In the genomic region with DNA sequence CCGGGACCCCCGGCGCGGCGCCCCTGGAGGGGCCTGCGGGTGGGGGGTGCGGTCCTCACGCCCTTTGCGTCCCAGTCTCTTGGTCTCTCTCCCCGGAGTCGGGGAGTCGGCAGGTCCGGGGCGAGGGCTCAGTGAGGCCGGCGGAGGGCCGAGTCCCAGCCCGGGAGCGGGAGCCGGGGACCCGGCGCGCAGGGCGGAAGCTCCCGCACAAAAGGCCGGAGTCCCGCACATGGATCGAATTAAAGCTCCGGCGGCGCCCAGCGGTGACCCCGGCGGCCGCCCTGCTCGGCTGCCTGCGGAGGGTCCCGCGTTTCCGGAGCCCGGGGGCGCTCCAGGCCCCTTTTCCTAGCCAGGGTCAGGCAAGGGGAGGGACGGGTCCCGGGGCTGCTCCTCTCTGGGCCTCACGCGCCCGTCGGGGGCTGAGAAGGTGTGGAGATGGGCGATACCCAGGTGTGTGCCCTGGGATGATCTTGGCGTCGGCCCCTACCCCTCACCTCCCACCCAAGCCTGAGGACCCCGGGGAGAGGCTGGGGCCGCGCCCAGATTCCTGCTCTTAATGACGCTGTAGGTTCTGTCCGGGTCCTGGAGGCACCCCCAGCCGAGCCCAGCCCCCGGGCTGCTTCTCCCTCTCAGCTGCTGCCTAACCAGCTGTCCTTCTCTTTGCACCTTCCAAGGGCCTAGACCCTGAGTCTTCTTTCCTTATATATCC, we compare ENCODE assay signal across 11 cellular contexts. TPM values are rescaled to one million over a fixed set of nuclear protein-coding genes. Genes with fewer than 3 reads are reported as not detected.
DNase-seq lines count a peak whose midpoint lies in the region; ATAC-seq, FAIRE-seq and TF ChIP-seq lines count a peak whose summit lies in the region.
"Had no signal": no experiment of that assay in that cellular context is flagged by ENCODE, and none has a peak within 500 bp of the region (broad histone marks: within the 10 kb centered on the region; RNA-seq: fewer than 3 reads in every experiment).

No MANE protein-coding gene starts in this region.

- H3K27me3 Mint-ChIP-seq in CD4-positive, alpha-beta T cell, result peaks cover 64% of the 10 kb centered on the region

- no peaks in the 10 kb centered on the region for H3K9me3 Mint-ChIP-seq in CD4-positive, alpha-beta T cell

- TF ChIP-seq CTCF in CD4-positive, alpha-beta T cell (IDR thresholded peaks at IDR 0.05), result no peak
- TF ChIP-seq CTCF in fibroblast of villous mesenchyme (IDR thresholded peaks at IDR 0.05; ENCODE audit: insufficient read depth, low read depth, low read length) (no peak), omental fat pad (IDR thresholded peaks at IDR 0.05) (no peak)

- CTCF ChIA-PET in CD4-positive, alpha-beta T cell (lab: Charles Lee), result no interaction called here

- POLR2A ChIA-PET in CD4-positive, alpha-beta T cell (lab: Charles Lee), result no interaction called here

- H3K4me1 Mint-ChIP-seq in CD4-positive, alpha-beta T cell (ENCODE audit: low read depth), result peaks cover 15% of the 10 kb centered on the region

- peak in 1 of 10 experiments; percentile 31 for DNase-seq in CD4-positive, alpha-beta T cell
- peak; percentile 20 for DNase-seq in fibroblast of villous mesenchyme (ENCODE audit: low read depth)
- no peak for DNase-seq in omental fat pad (ENCODE audit: low spot score)
- no peak for DNase-seq in urothelium cell line (ENCODE audit: low spot score)
- DNase-seq in activated effector memory CD4-positive, alpha-beta T cell treated with Interleukin-2 at 50 U/mL for 16 hours, result no peak
- DNase-seq in T1000 (lab: John Stamatoyannopoulos, UW), result no peak

- intact Hi-C loops in CD4-positive, alpha-beta T cell (cut with DNase I, micrococcal nuclease), result no loop called here

- H3K27me3 ChIP-seq in CD4-positive, alpha-beta T cell (ENCODE audit: control insufficient read depth, insufficient read depth, low read length), result peaks cover 48% of the 10 kb centered on the region

- H3K9me3 ChIP-seq in CD4-positive, alpha-beta T cell (ENCODE audit: control insufficient read depth, low read length), result no peaks in the 10 kb centered on the region

- H3K27ac Mint-ChIP-seq in CD4-positive, alpha-beta T cell, result no peak overlapping the region

- H3K4me3 ChIP-seq in fibroblast of villous mesenchyme (ENCODE audit: low read depth, low read length), result peak overlapping the region; percentile 88

- no peak for FAIRE-seq in urothelium cell line (lab: Jason Lieb, UNC)
- FAIRE-seq: GM18507, islet of Langerhans had no signal

- peak overlapping the region; percentile 35 for H3K4me3 Mint-ChIP-seq in CD4-positive, alpha-beta T cell

- no peaks in the 10 kb centered on the region for H3K36me3 Mint-ChIP-seq in CD4-positive, alpha-beta T cell (ENCODE audit: low read depth)

- ATAC-seq in CD4-positive, alpha-beta T cell (ENCODE audit: poor library complexity), result peak; percentile 21
- ATAC-seq in SK-N-SH treated with all-trans-retinoic acid at 6 μM for 48 hours (peak; percentile 35), omental fat pad (ENCODE audit: low FRiP score) (peak; percentile 16), GM18517 (IDR thresholded peaks at IDR 0.05; ENCODE audit: unreplicated experiment) (no peak)
- ATAC-seq: Panc1 had no signal

- H3K27ac ChIP-seq in CD4-positive, alpha-beta T cell (ENCODE audit: low read depth, low read length), result no peak overlapping the region

TF ChIP-seq in SK-N-SH treated with all-trans-retinoic acid at 6 μM for 48 hours, 23 proteins besides CTCF, POLR2A, EP300 and RAD21:
- TF ChIP-seq ZFP3 (CRISPR knock-in tag; IDR thresholded peaks at IDR 0.05) (no peak), RARB (CRISPR knock-in tag; IDR thresholded peaks at IDR 0.05) (no peak), GLIS3 (CRISPR knock-in tag; IDR thresholded peaks at IDR 0.05) (no peak), CREB5 (CRISPR knock-in tag; IDR thresholded peaks at IDR 0.05; ENCODE audit: low read depth) (no peak), ISL1 (CRISPR knock-in tag; IDR thresholded peaks at IDR 0.05) (no peak), ZFP30 (CRISPR knock-in tag; IDR thresholded peaks at IDR 0.05) (no peak), ZNF8 (CRISPR knock-in tag; IDR thresholded peaks at IDR 0.05) (no peak)
- TF ChIP-seq, protein P1, sequence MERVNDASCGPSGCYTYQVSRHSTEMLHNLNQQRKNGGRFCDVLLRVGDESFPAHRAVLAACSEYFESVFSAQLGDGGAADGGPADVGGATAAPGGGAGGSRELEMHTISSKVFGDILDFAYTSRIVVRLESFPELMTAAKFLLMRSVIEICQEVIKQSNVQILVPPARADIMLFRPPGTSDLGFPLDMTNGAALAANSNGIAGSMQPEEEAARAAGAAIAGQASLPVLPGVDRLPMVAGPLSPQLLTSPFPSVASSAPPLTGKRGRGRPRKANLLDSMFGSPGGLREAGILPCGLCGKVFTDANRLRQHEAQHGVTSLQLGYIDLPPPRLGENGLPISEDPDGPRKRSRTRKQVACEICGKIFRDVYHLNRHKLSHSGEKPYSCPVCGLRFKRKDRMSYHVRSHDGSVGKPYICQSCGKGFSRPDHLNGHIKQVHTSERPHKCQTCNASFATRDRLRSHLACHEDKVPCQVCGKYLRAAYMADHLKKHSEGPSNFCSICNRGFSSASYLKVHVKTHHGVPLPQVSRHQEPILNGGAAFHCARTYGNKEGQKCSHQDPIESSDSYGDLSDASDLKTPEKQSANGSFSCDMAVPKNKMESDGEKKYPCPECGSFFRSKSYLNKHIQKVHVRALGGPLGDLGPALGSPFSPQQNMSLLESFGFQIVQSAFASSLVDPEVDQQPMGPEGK (CRISPR knock-in tag; IDR thresholded peaks at IDR 0.05; ENCODE audit: borderline replicate concordance), result no peak

RNA-seq across cellular contexts. Expression of gene FBLIM1, which starts 0.5 kb away (rescaled TPM):
- under 1 TPM in 1 of 2 experiments, not detected in 1; 0.50 TPM for total RNA-seq in CD4-positive, alpha-beta T cell
- total RNA-seq in fibroblast of villous mesenchyme, result 188 and 255 TPM in 2 replicates
- 10 to 100 TPM; 10.4 to 34.0 (median 17.4) TPM for total RNA-seq in omental fat pad

RNA-seq across cellular contexts. Expression of gene TMEM82, which starts 16.8 kb away (rescaled TPM):
- not detected for total RNA-seq in CD4-positive, alpha-beta T cell
- not detected in 2 replicates for total RNA-seq in fibroblast of villous mesenchyme
- total RNA-seq in omental fat pad, result not detected

RNA-seq across cellular contexts. Expression of gene SLC25A34, which starts 23.0 kb away (rescaled TPM):
- total RNA-seq in CD4-positive, alpha-beta T cell, result 1 to 10 TPM; 1.9 to 2.8 TPM
- total RNA-seq in fibroblast of villous mesenchyme (under 0.01 and 0.43 TPM in 2 replicates), omental fat pad (10 to 100 TPM in 1 of 4 donors, 1 to 10 TPM in 2, under 1 TPM in 1; 0.82 to 13.1 (median 2.0) TPM)

RNA-seq across cellular contexts. Expression of gene UQCRHL, which starts 48.3 kb away (rescaled TPM):
- total RNA-seq in CD4-positive, alpha-beta T cell, result under 1 TPM; 0.25 to 0.69 TPM
- 1.3 and 1.9 TPM in 2 replicates for total RNA-seq in fibroblast of villous mesenchyme
- total RNA-seq in omental fat pad, result 1 to 10 TPM in 2 of 4 donors, under 1 TPM in 2; 0.63 to 1.9 (median 0.95) TPM

Comparison
In these comparisons a context has a peak if more than half of its experiments do, and no peak if none do; other contexts are left out.
1. RNA of gene FBLIM1, which starts 0.5 kb away (total RNA-seq): 188 to 255 TPM in fibroblast of villous mesenchyme and 10.4 to 34.0 TPM in omental fat pad; 0.50 TPM in CD4-positive, alpha-beta T cell; every median in the first group is over 4 times any median in the second.